In genomic region chr5:173733831-173734491, GRCh38 we compare ENCODE assay signal across 10 cellular contexts.
A peak's percentile ranks its signal among the peaks of the same experiment; 100 is the strongest.
DNase-seq lines count a peak whose midpoint lies in the region; ATAC-seq, FAIRE-seq and TF ChIP-seq lines count a peak whose summit lies in the region.
"Had no signal": no experiment of that assay in that cellular context is flagged by ENCODE, and none has a peak within 500 bp of the region (broad histone marks: within the 10 kb centered on the region; RNA-seq: fewer than 3 reads in every experiment).

No MANE protein-coding gene starts in this region.

- no peaks in the 10 kb centered on the region for H3K27me3 ChIP-seq in DOHH2 (ENCODE audit: control insufficient read depth, low read length)
- no peaks in the 10 kb centered on the region for H3K27me3 ChIP-seq in GM12878 (replicated peaks in 1 of 2; ENCODE audit: control insufficient read depth in 2 of 2, insufficient read depth in 2 of 2, low read length in 1 of 2)

- CTCF ChIA-PET in GM12878 (lab: Yijun Ruan, JAX): interaction anchor here (0.6 to 1.2 kb wide), 5 partner anchors 8 to 192 kb away, joined by 3 to 5 read pairs (median 3); no protein-coding TSS in a partner anchor

- H4K20me1 ChIP-seq in DOHH2 (ENCODE audit: control insufficient read depth, insufficient read depth, low read depth, low read length) (no peaks in the 10 kb centered on the region), GM12878 (ENCODE audit: control insufficient read depth, insufficient read depth) (no peaks in the 10 kb centered on the region)

- 17% methylated on average over 18 of the region's 18 CpGs for WGBS in GM12878 (ENCODE audit: insufficient coverage, insufficient replicate concordance, low lambda C conversion rate, missing lambda C conversion rate)

- no peaks in the 10 kb centered on the region for H3K79me2 ChIP-seq in DOHH2 (ENCODE audit: control insufficient read depth, low read length)
- H3K79me2 ChIP-seq in GM12878 (ENCODE audit: control insufficient read depth, insufficient read depth, low read length): no peaks in the 10 kb centered on the region

- H3K36me3 ChIP-seq in DOHH2 (ENCODE audit: control insufficient read depth, low read length): peaks cover 4% of the 10 kb centered on the region; the same call in 1 of the 2 replicates
- H3K36me3 ChIP-seq in GM12878 (ENCODE audit: control insufficient read depth in 2 of 2, insufficient read depth in 2 of 2, low read length in 1 of 2): no peaks in the 10 kb centered on the region

- H2AFZ ChIP-seq in GM12878 (ENCODE audit: control insufficient read depth, low read depth, low read length): peak overlapping the region; percentile 65

- H3K9me3 ChIP-seq in DOHH2 (ENCODE audit: control insufficient read depth, insufficient read depth, low read length): no peaks in the 10 kb centered on the region
- no peaks in the 10 kb centered on the region for H3K9me3 ChIP-seq in GM12878 (replicated peaks; ENCODE audit: control insufficient read depth, insufficient read depth, low read length)
- H3K9me3 ChIP-seq: psoas muscle had no signal

- in situ Hi-C loops in GM12878 (cut with MboI): no loop called here

- H3K27ac ChIP-seq in DOHH2 (ENCODE audit: low read depth, low read length): peak overlapping the region; percentile 54
- peak overlapping the region; percentile 43 for H3K27ac ChIP-seq in GM12878 (ENCODE audit: control insufficient read depth, insufficient read depth)
- H3K27ac ChIP-seq: psoas muscle had no signal

- no TSS peak for BruUV-seq in GM12878 (replicated peaks; lab: Mats Ljungman, UMichigan)

- no peak for TF ChIP-seq EP300 in GM12878 (IDR thresholded peaks at IDR 0.05; ENCODE audit: borderline replicate concordance in 1 of 2, control insufficient read depth in 1 of 2, low read depth in 2 of 2, low read length in 2 of 2)

- RAD21 ChIA-PET in GM12878 (lab: Charles Lee; ENCODE audit: unreplicated experiment): interaction anchor here (0.6 to 5.5 kb wide), 9 partner anchors 8 to 191 kb away, joined by 3 to 22 read pairs (median 4); no protein-coding TSS in a partner anchor

- peaks cover 60% of the 10 kb centered on the region for H3K4me1 ChIP-seq in DOHH2 (ENCODE audit: control insufficient read depth, low read length)
- peaks cover 53% of the 10 kb centered on the region for H3K4me1 ChIP-seq in GM12878 (ENCODE audit: control insufficient read depth, insufficient read depth, low read length)
- H3K4me1 ChIP-seq: psoas muscle had no signal

- no peak for TF ChIP-seq POLR2A in GM12878 (IDR thresholded peaks at IDR 0.05; ENCODE audit: low read depth, low read length)

- TF ChIP-seq CTCF in DOHH2 (IDR thresholded peaks at IDR 0.05; ENCODE audit: low read depth, low read length, poor library complexity, severe bottlenecking) (no peak), GM12878 (IDR thresholded peaks at IDR 0.05 in 2 of 3, conservative IDR thresholded peaks at IDR 0.05 in 1 of 3; ENCODE audit: control insufficient read depth in 2 of 3, extremely low read depth in 1 of 3, insufficient read depth in 1 of 3, low read depth in 3 of 3, low read length in 3 of 3) (no peak)

- 0 out of 2 replicates have a peak, but pooled peaks cover 2% of the 10 kb centered on the region for H3F3A ChIP-seq in DOHH2 (ENCODE audit: control insufficient read depth, insufficient read depth)

- peak; percentile 28 for DNase-seq in GM12878 (ENCODE audit: low read depth, low spot score)
- DNase-seq in hypothalamus (lab: John Stamatoyannopoulos, UW): no peak
- DNase-seq in stimulated activated CD4-positive, alpha-beta T cell treated with anti-CD3 and anti-CD28 coated beads, Interleukin-2, amount 100 ng/mL, for 24 hours: no peak
- no peak for DNase-seq in stimulated activated CD4-positive, alpha-beta T cell treated with anti-CD3 and anti-CD28 coated beads, Interleukin-12 subunit alpha, Interleukin-12 subunit beta, amount 100 ng/mL, for 4 hours
- no peak for DNase-seq in epidermal melanocyte (ENCODE audit: insufficient read length, low spot score)
- DNase-seq: activated naive CD4-positive, alpha-beta T cell treated with anti-CD3 and anti-CD28 coated beads, Interleukin-2, amount 50 U/mL, for 16 hours; psoas muscle had no signal

- POLR2A ChIA-PET in GM12878 (lab: Charles Lee): interaction anchor here (0.9 to 1.1 kb wide), 3 partner anchors 11 to 26 kb away, joined by 3 to 5 read pairs (median 3); no protein-coding TSS in a partner anchor

- intact Hi-C loops in GM12878 (cut with micrococcal nuclease; ENCODE audit: unreplicated experiment): no loop called here

- H3K9me2 ChIP-seq in DOHH2 (replicated peaks; ENCODE audit: control insufficient read depth, low read length): no peaks in the 10 kb centered on the region

- peak; percentile 35 for FAIRE-seq in GM12878 (lab: Jason Lieb, UNC)

- SMC1A ChIA-PET in GM12878 (lab: Charles Lee; ENCODE audit: uncharacterized antibody, unreplicated experiment): interaction anchor here (0.7 to 4.4 kb wide), 14 partner anchors 10 to 193 kb away, joined by 3 to 28 read pairs (median 4); no protein-coding TSS in a partner anchor

- H3K4me3 ChIP-seq in DOHH2 (ENCODE audit: low read length): peak overlapping the region; percentile 41
- no peak overlapping the region for H3K4me3 ChIP-seq in GM12878
- H3K4me3 ChIP-seq: psoas muscle had no signal

- 0 out of 2 replicates have a peak, but pooled peaks have one; percentile 16 for TF ChIP-seq RAD21 in GM12878 (IDR thresholded peaks at IDR 0.05; ENCODE audit: insufficient read depth, low read depth, low read length)

- ATAC-seq in GM19372 (IDR thresholded peaks at IDR 0.05; ENCODE audit: low read depth, unreplicated experiment) (peak; percentile 50), HG03025 (IDR thresholded peaks at IDR 0.05; ENCODE audit: low FRiP score, unreplicated experiment) (peak; percentile 59), GM12878 (peak; percentile 10; the same call in 2 of the 3 replicates)
- ATAC-seq: psoas muscle had no signal

- H3K4me2 ChIP-seq in DOHH2 (ENCODE audit: low read length) (peak overlapping the region; percentile 62), GM12878 (ENCODE audit: control insufficient read depth, insufficient read depth) (peak overlapping the region; percentile 39)

- no peak overlapping the region for H3K9ac ChIP-seq in GM12878 (ENCODE audit: control insufficient read depth, insufficient read depth, low read length)

TF ChIP-seq in GM12878, 131 proteins besides CTCF, POLR2A, EP300 and RAD21 (continues in another document):
- no peak for TF ChIP-seq ATF7 (IDR thresholded peaks at IDR 0.05; ENCODE audit: low read depth)
- no peak for TF ChIP-seq MAX (IDR thresholded peaks at IDR 0.05; ENCODE audit: low read depth, low read length)
- TF ChIP-seq RBBP5 (conservative IDR thresholded peaks at IDR 0.05): no peak
- TF ChIP-seq CREB1 (IDR thresholded peaks at IDR 0.05; ENCODE audit: low read depth): 0 out of 2 replicates have a peak, but pooled peaks have one; percentile 18
- no peak for TF ChIP-seq RB1 (IDR thresholded peaks at IDR 0.05; ENCODE audit: borderline replicate concordance)
- peak; percentile 10 for TF ChIP-seq SP1 (IDR thresholded peaks at IDR 0.05; ENCODE audit: low read depth, low read length)
- no peak for TF ChIP-seq SRF (IDR thresholded peaks at IDR 0.05; ENCODE audit: low read depth in 2 of 2, low read length in 2 of 2)
- TF ChIP-seq TBL1XR1 (IDR thresholded peaks at IDR 0.05; ENCODE audit: low read depth, low read length): no peak
- TF ChIP-seq CREM (IDR thresholded peaks at IDR 0.05; ENCODE audit: low read depth): 0 out of 2 replicates have a peak, but pooled peaks have one; percentile 32
- 0 out of 4 replicates have a peak, but pooled peaks have one; percentile 11 to 23 for TF ChIP-seq IKZF2 (IDR thresholded peaks at IDR 0.05)
- no peak for TF ChIP-seq JUND (IDR thresholded peaks at IDR 0.05; ENCODE audit: low read depth, low read length)
- peak; percentile 46 for TF ChIP-seq IKZF1 (conservative IDR thresholded peaks at IDR 0.05)
- no peak for TF ChIP-seq ZBED1 (IDR thresholded peaks at IDR 0.05; ENCODE audit: borderline replicate concordance)
- TF ChIP-seq CBFB (IDR thresholded peaks at IDR 0.05; ENCODE audit: low read depth): no peak
- TF ChIP-seq ELK1 (IDR thresholded peaks at IDR 0.05; ENCODE audit: low read depth, low read length): no peak
- no peak for TF ChIP-seq SMC3 (IDR thresholded peaks at IDR 0.05; ENCODE audit: borderline replicate concordance, low read length)
- TF ChIP-seq ZNF207 (IDR thresholded peaks at IDR 0.05; ENCODE audit: borderline replicate concordance): no peak
- peak; percentile 31; the same call in 1 of the 2 replicates for TF ChIP-seq POLR2AphosphoS5 (IDR thresholded peaks at IDR 0.05; ENCODE audit: low read length)
- TF ChIP-seq GATAD2B (conservative IDR thresholded peaks at IDR 0.05; ENCODE audit: low read depth): no peak
- TF ChIP-seq ZSCAN29 (IDR thresholded peaks at IDR 0.05): no peak
- TF ChIP-seq TAF1 (IDR thresholded peaks at IDR 0.05; ENCODE audit: borderline replicate concordance, low read depth, low read length): peak; percentile 15; the same call in 1 of the 2 replicates
